8 cellular contexts compared by ENCODE assay signal in the genomic region with DNA sequence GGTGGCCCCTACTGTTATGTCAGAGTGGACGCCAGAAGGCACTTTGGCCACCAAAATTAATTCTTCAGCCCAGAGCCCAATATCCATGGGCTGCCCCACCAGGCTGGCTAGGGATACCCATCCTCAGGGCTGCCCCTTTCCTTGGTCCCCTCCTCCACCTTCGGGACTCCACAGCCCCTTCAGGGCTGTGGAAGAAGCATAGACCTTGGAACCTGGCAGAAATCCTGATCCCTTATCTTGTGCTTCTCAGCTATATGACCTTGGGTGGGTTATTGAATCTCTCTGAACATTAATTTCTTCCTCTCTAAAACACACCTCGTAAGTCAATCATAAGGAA. TPM values are rescaled to one million over a fixed set of nuclear protein-coding genes. Genes with fewer than 3 reads are reported as not detected.
DNase-seq lines count a peak whose midpoint lies in the region; ATAC-seq and TF ChIP-seq lines count a peak whose summit lies in the region.

No MANE protein-coding gene starts in this region.

- H3K9me2 ChIP-seq in GM23338 (ENCODE audit: insufficient read depth), result no peaks in the 10 kb centered on the region

- H3K4me2 ChIP-seq in GM23338, result peak overlapping the region; percentile 98

- DNase-seq in GM23338 (ENCODE audit: low spot score) (no peak), WERI-Rb-1 (no peak), foreskin fibroblast (no peak), skeletal muscle cell (ENCODE audit: low read depth) (no peak), NCI-H1694 (lab: John Stamatoyannopoulos, UW) (no peak), ecto neural progenitor cell (ENCODE audit: low spot score) (no peak), activated gamma-delta T cell (lab: John Stamatoyannopoulos, UW) (no peak)

- H3K27ac Mint-ChIP-seq in GM23338, result no peak overlapping the region

- no peaks in the 10 kb centered on the region for H3K9me3 ChIP-seq in WERI-Rb-1 (ENCODE audit: severe bottlenecking)

- peaks cover 20% of the 10 kb centered on the region for H3F3A ChIP-seq in GM23338 (replicated peaks; ENCODE audit: low read depth)

- H3K79me2 ChIP-seq in GM23338 (replicated peaks; ENCODE audit: insufficient read depth), result peaks cover 21% of the 10 kb centered on the region

- peaks cover 39% of the 10 kb centered on the region for H3K27me3 ChIP-seq in GM23338 (ENCODE audit: insufficient read depth)
- no peaks in the 10 kb centered on the region for H3K27me3 ChIP-seq in WERI-Rb-1 (ENCODE audit: insufficient read depth, low read depth, severe bottlenecking)

- H3K27ac ChIP-seq in GM23338 (ENCODE audit: low read depth), result no peak overlapping the region
- H3K27ac ChIP-seq in WERI-Rb-1, result no peak overlapping the region

- H2AFZ ChIP-seq in GM23338, result peak overlapping the region; percentile 96

- TF ChIP-seq CTCF in GM23338 (conservative IDR thresholded peaks at IDR 0.05; ENCODE audit: low read depth in 2 of 2) (no peak), WERI-Rb-1 (IDR thresholded peaks at IDR 0.05; ENCODE audit: low read depth, low read length) (no peak), foreskin fibroblast (IDR thresholded peaks at IDR 0.05; ENCODE audit: low read depth, low read length) (no peak)

- peaks cover 35% of the 10 kb centered on the region for H3K4me1 Mint-ChIP-seq in GM23338

- H3K4me3 Mint-ChIP-seq in GM23338, result peak overlapping the region; percentile 82

- H3K36me3 Mint-ChIP-seq in GM23338 (ENCODE audit: low read depth), result peaks cover 4% of the 10 kb centered on the region; the same call in 1 of the 3 replicates

- H3K4me3 ChIP-seq in GM23338, result peak overlapping the region; percentile 79
- peak overlapping the region; percentile 49 for H3K4me3 ChIP-seq in WERI-Rb-1 (ENCODE audit: low read depth, low read length)
- H3K4me3 ChIP-seq in foreskin fibroblast (ENCODE audit: low read depth in 1 of 2, low read length in 2 of 2), result peak overlapping the region; percentile 70 to 88
- peak overlapping the region; percentile 87 for H3K4me3 ChIP-seq in skeletal muscle cell (ENCODE audit: low read depth, low read length)

- ATAC-seq in GM23338, result no peak
- no peak for ATAC-seq in HG03045 (IDR thresholded peaks at IDR 0.05; ENCODE audit: unreplicated experiment)

- H3K4me1 ChIP-seq in GM23338 (ENCODE audit: insufficient read depth), result peaks cover 37% of the 10 kb centered on the region

- H3K36me3 ChIP-seq in GM23338 (ENCODE audit: insufficient read depth) (no peaks in the 10 kb centered on the region), WERI-Rb-1 (peaks cover 38% of the 10 kb centered on the region)

- peaks cover 36% of the 10 kb centered on the region for H3K27me3 Mint-ChIP-seq in GM23338 (ENCODE audit: insufficient read depth, low read depth, poor library complexity)

- H4K20me1 ChIP-seq in GM23338 (replicated peaks; ENCODE audit: insufficient read depth), result peaks cover 19% of the 10 kb centered on the region

- peaks cover 2% of the 10 kb centered on the region; the same call in 1 of the 3 replicates for H3K9me3 Mint-ChIP-seq in GM23338

TF ChIP-seq in GM23338, 12 proteins besides CTCF, POLR2A, EP300 and RAD21:
- no peak for TF ChIP-seq ZNF331 (CRISPR knock-in tag; IDR thresholded peaks at IDR 0.05; ENCODE audit: low read depth)
TF ChIP-seq in GM23338: peak in this region for 0.

RNA-seq across cellular contexts. Expression of a gene that starts 0.5 kb away (rescaled TPM):
- total RNA-seq in GM23338 (2014; rRNA removed; shearing (Covaris generic)), result 37.1 and 61.1 TPM in 2 replicates
- 47.6 and 59.6 TPM in 2 replicates for polyA plus RNA-seq in GM23338 (2016; fragmentation: Nextera tagmentation; extraction: Ambion mirVana)

RNA-seq across cellular contexts. Expression of a gene that starts 2.5 kb away (rescaled TPM):
- 32.2 and 39.2 TPM in 2 replicates for total RNA-seq in GM23338 (2014; rRNA removed; shearing (Covaris generic))
- 24.0 and 24.9 TPM in 2 replicates for polyA plus RNA-seq in GM23338 (2016; fragmentation: Nextera tagmentation; extraction: Ambion mirVana)

RNA-seq across cellular contexts. Expression of a gene that starts 3.2 kb away (rescaled TPM):
- total RNA-seq in GM23338 (2014; rRNA removed; shearing (Covaris generic)), result 42.5 and 57.4 TPM in 2 replicates
- 36.4 and 37.4 TPM in 2 replicates for polyA plus RNA-seq in GM23338 (2016; fragmentation: Nextera tagmentation; extraction: Ambion mirVana)

RNA-seq across cellular contexts. Expression of a gene that starts 24.4 kb away (rescaled TPM):
- 90.4 and 106 TPM in 2 replicates for total RNA-seq in GM23338 (2014; rRNA removed; shearing (Covaris generic))
- 64.8 and 75.5 TPM in 2 replicates for polyA plus RNA-seq in GM23338 (2016; fragmentation: Nextera tagmentation; extraction: Ambion mirVana)

RNA-seq across cellular contexts. Expression of a gene that starts 26.1 kb away (rescaled TPM):
- 17.4 and 19.8 TPM in 2 replicates for total RNA-seq in GM23338 (2014; rRNA removed; shearing (Covaris generic))
- polyA plus RNA-seq in GM23338 (2016; fragmentation: Nextera tagmentation; extraction: Ambion mirVana), result 27.1 TPM in 2 replicates
